26 cellular contexts compared by ENCODE assay signal in the genomic region with DNA sequence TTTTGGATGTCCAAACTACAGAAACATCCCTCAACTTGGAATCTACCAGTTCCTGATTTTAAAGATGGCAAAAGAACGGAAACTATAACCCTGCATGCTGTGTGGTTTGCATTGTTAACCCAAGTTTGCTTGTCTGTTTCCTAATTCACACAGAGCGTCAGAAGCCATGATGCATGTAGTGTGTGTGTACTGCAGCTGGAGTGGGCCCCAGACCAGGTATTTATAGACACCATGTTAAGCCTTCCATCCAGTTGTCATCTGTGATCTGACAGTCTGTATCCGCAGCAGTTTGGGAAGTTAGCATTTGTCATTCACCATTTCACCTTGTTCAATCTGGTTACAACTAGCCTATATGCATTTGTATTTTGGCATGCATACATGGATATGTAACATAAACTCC. TPM values are rescaled to one million over a fixed set of nuclear protein-coding genes. Genes with fewer than 3 reads are reported as not detected.
DNase-seq lines count a peak whose midpoint lies in the region; ATAC-seq, FAIRE-seq and TF ChIP-seq lines count a peak whose summit lies in the region.
"Had no signal": no experiment of that assay in that cellular context is flagged by ENCODE, and none has a peak within 500 bp of the region (broad histone marks: within the 10 kb centered on the region; RNA-seq: fewer than 3 reads in every experiment).

No MANE protein-coding gene starts in this region.

- no peaks in the 10 kb centered on the region for H3K27me3 ChIP-seq in K562 (ENCODE audit: control insufficient read depth in 2 of 2, insufficient read depth in 2 of 2, low read length in 2 of 2)
- no peaks in the 10 kb centered on the region for H3K27me3 ChIP-seq in heart right ventricle
- no peaks in the 10 kb centered on the region for H3K27me3 ChIP-seq in skeletal muscle tissue (ENCODE audit: control insufficient read depth in 3 of 3, insufficient read depth in 3 of 3, low read length in 3 of 3)
- H3K27me3 ChIP-seq in CD4-positive, alpha-beta memory T cell (ENCODE audit: insufficient read depth, low read length) = no peaks in the 10 kb centered on the region

- H3K4me1 ChIP-seq in K562 (replicated peaks in 1 of 2; ENCODE audit: control insufficient read depth in 2 of 2, insufficient read depth in 2 of 2, low read length in 2 of 2) (no peaks in the 10 kb centered on the region), heart right ventricle (peaks cover 0 to 16% (median 8%) of the 10 kb centered on the region in 9 donors), skeletal muscle tissue (ENCODE audit: control insufficient read depth in 3 of 3, insufficient read depth in 3 of 3, low read length in 3 of 3) (peaks cover 10 to 15% (median 14%) of the 10 kb centered on the region in 3 donors)
- H3K4me1 ChIP-seq in CD4-positive, alpha-beta memory T cell (ENCODE audit: insufficient read depth, low read length) = no peaks in the 10 kb centered on the region

- POLR2A ChIA-PET in K562 (lab: Yijun Ruan, JAX) = interaction anchor here (1.3 kb wide), 1 partner anchor 9 kb away, joined by 5 read pairs; no protein-coding TSS in a partner anchor
- POLR2A ChIA-PET in CD4-positive, alpha-beta memory T cell (lab: Charles Lee; ENCODE audit: partially characterized antibody) = no interaction called here

- no peaks in the 10 kb centered on the region for H4K20me1 ChIP-seq in K562 (replicated peaks; ENCODE audit: control insufficient read depth, insufficient read depth, low read length)

- ATAC-seq in K562 (no peak), heart right ventricle (peak in 7 of 8 donors; percentile 58 to 81 (median 72)), HG03280 (IDR thresholded peaks at IDR 0.05; ENCODE audit: unreplicated experiment) (no peak)

- no peak overlapping the region for H3K4me2 ChIP-seq in K562 (ENCODE audit: insufficient read depth, low read length)

- peaks cover 72 to 87% of the 10 kb centered on the region in 2 donors for H3K36me3 Mint-ChIP-seq in CD14-positive monocyte
- H3K36me3 Mint-ChIP-seq in CD4-positive, alpha-beta memory T cell = peaks cover 50 to 74% of the 10 kb centered on the region in 2 donors

- FAIRE-seq in K562 (lab: Jason Lieb, UNC) = no peak
- FAIRE-seq: GM12892 had no signal

- H3K36me3 ChIP-seq in K562 (ENCODE audit: control insufficient read depth, insufficient read depth, low read length) = peaks cover 83% of the 10 kb centered on the region
- peaks cover 0 to 100% (median 43%) of the 10 kb centered on the region in 9 donors for H3K36me3 ChIP-seq in heart right ventricle
- H3K36me3 ChIP-seq in skeletal muscle tissue (ENCODE audit: control insufficient read depth in 3 of 3, insufficient read depth in 3 of 3, low read length in 3 of 3) = peaks cover 31 to 46% (median 43%) of the 10 kb centered on the region in 3 donors
- peaks cover 50% of the 10 kb centered on the region for H3K36me3 ChIP-seq in CD4-positive, alpha-beta memory T cell (ENCODE audit: insufficient read depth, low read length)

- H3K27me3 Mint-ChIP-seq in CD14-positive monocyte (ENCODE audit: low read depth in 3 of 3) = no peaks in the 10 kb centered on the region
- H3K27me3 Mint-ChIP-seq in CD4-positive, alpha-beta memory T cell = no peaks in the 10 kb centered on the region
- H3K27me3 Mint-ChIP-seq: B cell had no signal

- TF ChIP-seq EP300 in K562 (IDR thresholded peaks at IDR 0.05; ENCODE audit: low read length) = no peak

- BruUV-seq in K562 (replicated peaks; lab: Mats Ljungman, UMichigan) = no TSS peak

- no peak overlapping the region for H3K27ac ChIP-seq in K562 (ENCODE audit: extremely low read depth, low read depth, low read length)
- H3K27ac ChIP-seq in heart right ventricle = peak overlapping the region in 4 of 10 donors; percentile 1 to 43 (median 24)
- peak overlapping the region; percentile 58 for H3K27ac ChIP-seq in skeletal muscle tissue (ENCODE audit: low read depth, low read length)
- no peak overlapping the region for H3K27ac ChIP-seq in CD4-positive, alpha-beta memory T cell (ENCODE audit: low read depth, low read length)
- H3K27ac ChIP-seq: C4-2B, GM23248, RWPE1, SK-N-MC had no signal

- DNase-seq in K562 (ENCODE audit: extremely low read depth in 1 of 4, low spot score in 3 of 4) (no peak), heart right ventricle (no peak), myocyte (ENCODE audit: low read depth) (peak; percentile 56), CD14-positive monocyte (ENCODE audit: low spot score) (no peak)
- no peak for DNase-seq in CD4-positive, alpha-beta memory T cell
- DNase-seq: Calu3; DMS79 treated with DMSO at 0.1 percent for 48 hours; GF-D8; GM23248; H7; Karpas-422; NCI-H1092 treated with DMSO at 0.1 percent for 48 hours; NCI-H1436; NCI-H187 treated with DMSO at 0.1 percent for 48 hours; NCI-H446; NCI-H524 treated with DMSO at 0.1 percent for 48 hours; NCI-H774; NK-92 treated with Interleukin-12 subunit alpha and Interleukin-12 subunit beta, amount 100 ng/mL, for 24 hours; SIG-M5 had no signal

- peaks cover 0 to 3% (median 0%) of the 10 kb centered on the region in 7 donors for H3K9me3 Mint-ChIP-seq in CD14-positive monocyte
- H3K9me3 Mint-ChIP-seq in CD4-positive, alpha-beta memory T cell = no peaks in the 10 kb centered on the region

- no peaks in the 10 kb centered on the region for H3K9me3 ChIP-seq in K562 (replicated peaks; ENCODE audit: control insufficient read depth, insufficient read depth, low read depth, low read length)
- no peaks in the 10 kb centered on the region for H3K9me3 ChIP-seq in heart right ventricle
- no peaks in the 10 kb centered on the region for H3K9me3 ChIP-seq in skeletal muscle tissue (ENCODE audit: control insufficient read depth in 3 of 3, low read length in 3 of 3)
- no peaks in the 10 kb centered on the region for H3K9me3 ChIP-seq in CD4-positive, alpha-beta memory T cell (ENCODE audit: control insufficient read depth in 1 of 2, low read length in 2 of 2)

- no peak overlapping the region for H3K4me3 Mint-ChIP-seq in CD14-positive monocyte
- no peak overlapping the region for H3K4me3 Mint-ChIP-seq in CD4-positive, alpha-beta memory T cell
- H3K4me3 Mint-ChIP-seq: B cell had no signal

- no peaks in the 10 kb centered on the region for H3K79me2 ChIP-seq in K562 (ENCODE audit: control insufficient read depth, insufficient read depth, low read length)

- H3K4me3 ChIP-seq in K562 (no peak overlapping the region), heart right ventricle (no peak overlapping the region), skeletal muscle tissue (ENCODE audit: low read length in 3 of 3) (no peak overlapping the region)
- H3K4me3 ChIP-seq in CD4-positive, alpha-beta memory T cell (ENCODE audit: low read length in 2 of 2) = no peak overlapping the region
- H3K4me3 ChIP-seq: GM23248, SK-N-MC had no signal

- no peak for TF ChIP-seq POLR2A in K562 (conservative IDR thresholded peaks at IDR 0.05)

- no peak overlapping the region for H2AFZ ChIP-seq in K562 (ENCODE audit: low read depth, low read length)
- H2AFZ ChIP-seq: GM23248 had no signal

- CTCF ChIA-PET in K562 (lab: Yijun Ruan, JAX; ENCODE audit: low intra/inter-chr PET ratio) = interaction anchor here (0.6 kb wide), 1 partner anchor 56 kb away, joined by 5 read pairs; no protein-coding TSS in a partner anchor
- CTCF ChIA-PET in CD4-positive, alpha-beta memory T cell (lab: Charles Lee; ENCODE audit: partially characterized antibody) = interaction anchor here (1.7 kb wide), 1 partner anchor 13 kb away, joined by 4 read pairs; no protein-coding TSS in a partner anchor

- TF ChIP-seq CTCF in K562 (IDR thresholded peaks at IDR 0.05 in 2 of 3, conservative IDR thresholded peaks at IDR 0.05 in 1 of 3; ENCODE audit: insufficient read depth in 2 of 3, low read depth in 1 of 3, low read length in 3 of 3) (no peak), heart right ventricle (IDR thresholded peaks at IDR 0.05) (peak in 3 of 9 donors; percentile 16 to 27 (median 23)), CD14-positive monocyte (IDR thresholded peaks at IDR 0.05) (no peak)

- H3K9me1 ChIP-seq in K562 (ENCODE audit: control insufficient read depth, insufficient read depth, low read length) = no peaks in the 10 kb centered on the region

- peaks cover 3% of the 10 kb centered on the region for H3K4me1 Mint-ChIP-seq in CD14-positive monocyte
- H3K4me1 Mint-ChIP-seq in CD4-positive, alpha-beta memory T cell = no peaks in the 10 kb centered on the region

- peak overlapping the region in 3 of 7 donors; percentile 20 to 48 (median 37) for H3K27ac Mint-ChIP-seq in CD14-positive monocyte
- H3K27ac Mint-ChIP-seq in CD4-positive, alpha-beta memory T cell = peak overlapping the region in 3 of 7 donors; percentile 32 to 53 (median 42)
- H3K27ac Mint-ChIP-seq: B cell had no signal

- no peak for TF ChIP-seq RAD21 in K562 (CRISPR knock-in tag; conservative IDR thresholded peaks at IDR 0.05 in 1 of 2, IDR thresholded peaks at IDR 0.05 in 1 of 2)

- in situ Hi-C loops in K562 (cut with MboI) = no loop called here

- intact Hi-C loops in K562 (cut with micrococcal nuclease) = no loop called here
- intact Hi-C loops in heart right ventricle (cut with DNase I) = loop anchor here in 1 of 10 donors (5.0 kb wide), 1 partner anchor 34 kb away; no protein-coding TSS in a partner anchor
- intact Hi-C loops in CD14-positive monocyte (cut with micrococcal nuclease) = loop anchor here in 1 of 2 donors (5.0 kb wide), 1 partner anchor 36 kb away; no protein-coding TSS in a partner anchor
- intact Hi-C loops in CD4-positive, alpha-beta memory T cell (cut with micrococcal nuclease) = no loop called here

- H3K9ac ChIP-seq in K562 (ENCODE audit: insufficient read depth in 1 of 2, low read depth in 2 of 2, low read length in 2 of 2) (no peak overlapping the region), skeletal muscle tissue (ENCODE audit: low read depth in 1 of 3, low read length in 3 of 3) (no peak overlapping the region)
- H3K9ac ChIP-seq: GM23248 had no signal

- 97% methylated on average over 3 of the region's 3 CpGs for WGBS in K562 (ENCODE audit: insufficient coverage, low coverage, missing lambda C conversion rate)
- 57 to 78% methylated on average over 3 of the region's 3 CpGs for whole genome bisulfite sequencing in heart right ventricle, 2 donors

RNA-seq across cellular contexts. Expression of a gene that starts 27.7 kb away (rescaled TPM):
- 33.4 and 106 TPM in 2 replicates for total RNA-seq in K562 (2011; cell fraction: chromatin; rRNA removed; ENCODE audit: low replicate concordance)
- 69.5 and 71.2 TPM in 2 replicates for total RNA-seq in K562 (2011; cell fraction: nucleolus; rRNA removed)
- total RNA-seq in K562 (2011; cell fraction: nucleoplasm; rRNA removed) = 36.4 and 44.3 TPM in 2 replicates
- 28.6 and 36.7 TPM in 2 replicates for total RNA-seq in K562 (2014; rRNA removed)
- total RNA-seq in K562 (2014; rRNA removed; fragmentation: Illumina TruSeq; extraction: Trizol) = 7.8 and 15.6 TPM in 2 replicates
- 33.2 and 34.3 TPM in 2 replicates for total RNA-seq in K562 (2015; rRNA removed; fragmentation: Illumina TruSeq; extraction: Trizol)
- total RNA-seq in K562 (2021) = 63.7 and 65.3 TPM in 2 replicates
- 34.9 and 54.1 TPM in 2 replicates for polyA plus RNA-seq in K562 (2011; rRNA removed)
- 50.7 and 63.4 TPM in 2 replicates for polyA plus RNA-seq in K562 (2011; cell fraction: cytosol; rRNA removed)
- polyA plus RNA-seq in K562 (2011; cell fraction: nucleus; rRNA removed) = 122 and 150 TPM in 2 replicates
- 43.7 and 66.8 TPM in 2 replicates for polyA plus RNA-seq in K562 (2012)
- 35.1 and 47.8 TPM in 2 replicates for polyA plus RNA-seq in K562 (2014; fragmentation: Illumina TruSeq; extraction: Trizol)
- polyA plus RNA-seq in K562 (2014; fragmentation: Nextera tagmentation; extraction: Ambion mirVana) = under 1 TPM; 0.27 to 0.78 TPM
- polyA plus RNA-seq in K562 (2014; rRNA removed) = 41.1 and 42.7 TPM in 2 replicates
- 17.2 and 24.3 TPM in 2 replicates for polyA minus RNA-seq in K562 (2011; rRNA and poly(A)+ RNA removed)
- polyA minus RNA-seq in K562 (2011; cell fraction: cytosol; rRNA and poly(A)+ RNA removed) = 35.5 and 58.1 TPM in 2 replicates
- polyA minus RNA-seq in K562 (2011; cell fraction: nucleus; rRNA and poly(A)+ RNA removed) = 17.6 and 24.7 TPM in 2 replicates
- 100 to 1,000 TPM in 1 of 10 donors, 10 to 100 TPM in 9; 69.0 to 106 (median 81.0) TPM for total RNA-seq in heart right ventricle
- polyA plus RNA-seq in heart right ventricle = 10 to 100 TPM; 63.7 to 72.9 TPM
- 80.3 and 90.4 TPM in 2 replicates for total RNA-seq in myocyte
- polyA plus RNA-seq in myocyte (2012) = 86.9 TPM
- 36.0 TPM for total RNA-seq in skeletal muscle tissue
- 1 to 10 TPM; 4.0 to 5.8 TPM for polyA plus RNA-seq in CD14-positive monocyte
- total RNA-seq in CD4-positive, alpha-beta memory T cell = 10 to 100 TPM; 53.1 to 59.8 TPM
- 1 to 10 TPM; 2.0 to 8.8 TPM for polyA plus RNA-seq in CD4-positive, alpha-beta memory T cell

RNA-seq across cellular contexts. Expression of a gene that starts 39.2 kb away (rescaled TPM):
- total RNA-seq in K562 (2011; cell fraction: chromatin; rRNA removed; ENCODE audit: low replicate concordance) = 185 and 291 TPM in 2 replicates
- total RNA-seq in K562 (2011; cell fraction: nucleolus; rRNA removed) = 109 and 114 TPM in 2 replicates
- 211 and 265 TPM in 2 replicates for total RNA-seq in K562 (2011; cell fraction: nucleoplasm; rRNA removed)
- total RNA-seq in K562 (2014; rRNA removed) = 21.2 and 31.5 TPM in 2 replicates
- total RNA-seq in K562 (2014; rRNA removed; fragmentation: Illumina TruSeq; extraction: Trizol) = 29.3 and 31.8 TPM in 2 replicates
- total RNA-seq in K562 (2015; rRNA removed; fragmentation: Illumina TruSeq; extraction: Trizol) = 23.6 and 23.9 TPM in 2 replicates
- total RNA-seq in K562 (2021) = 48.4 and 50.1 TPM in 2 replicates
- 14.5 and 16.3 TPM in 2 replicates for polyA plus RNA-seq in K562 (2011; rRNA removed)
- 8.1 and 10.8 TPM in 2 replicates for polyA plus RNA-seq in K562 (2011; cell fraction: cytosol; rRNA removed)
- polyA plus RNA-seq in K562 (2011; cell fraction: nucleus; rRNA removed) = 31.8 and 38.6 TPM in 2 replicates
- polyA plus RNA-seq in K562 (2012) = 11.9 and 18.2 TPM in 2 replicates
- polyA plus RNA-seq in K562 (2014; fragmentation: Illumina TruSeq; extraction: Trizol) = 27.4 and 32.0 TPM in 2 replicates
- polyA plus RNA-seq in K562 (2014; fragmentation: Nextera tagmentation; extraction: Ambion mirVana) = 1 to 10 TPM; 6.5 to 7.3 TPM
- polyA plus RNA-seq in K562 (2014; rRNA removed) = 17.1 and 19.1 TPM in 2 replicates
- polyA minus RNA-seq in K562 (2011; rRNA and poly(A)+ RNA removed) = 65.5 and 71.7 TPM in 2 replicates
- polyA minus RNA-seq in K562 (2011; cell fraction: cytosol; rRNA and poly(A)+ RNA removed) = 19.4 and 25.7 TPM in 2 replicates
- 76.7 and 116 TPM in 2 replicates for polyA minus RNA-seq in K562 (2011; cell fraction: nucleus; rRNA and poly(A)+ RNA removed)
- 10 to 100 TPM; 17.7 to 29.6 (median 24.7) TPM for total RNA-seq in heart right ventricle
- polyA plus RNA-seq in heart right ventricle = 10 to 100 TPM in 1 of 2 donors, 1 to 10 TPM in 1; 2.1 to 10.8 TPM
- total RNA-seq in myocyte = 26.6 and 34.7 TPM in 2 replicates
- polyA plus RNA-seq in myocyte (2012) = 8.1 TPM
- total RNA-seq in skeletal muscle tissue = 30.8 TPM
- 1 to 10 TPM; 2.5 to 3.2 TPM for polyA plus RNA-seq in CD14-positive monocyte
- total RNA-seq in CD4-positive, alpha-beta memory T cell = 10 to 100 TPM; 46.2 to 47.6 TPM
- polyA plus RNA-seq in CD4-positive, alpha-beta memory T cell = 1 to 10 TPM; 1.0 to 5.2 TPM

Comparison
In these comparisons a context has a peak if more than half of its experiments do, and no peak if none do; other contexts are left out.
1. ATAC-seq: peak in heart right ventricle (7 of 8); none in K562 (single experiment) and HG03280 (single experiment).